Comparison of ENCODE assay signal across 2 cellular contexts in the genomic region with DNA sequence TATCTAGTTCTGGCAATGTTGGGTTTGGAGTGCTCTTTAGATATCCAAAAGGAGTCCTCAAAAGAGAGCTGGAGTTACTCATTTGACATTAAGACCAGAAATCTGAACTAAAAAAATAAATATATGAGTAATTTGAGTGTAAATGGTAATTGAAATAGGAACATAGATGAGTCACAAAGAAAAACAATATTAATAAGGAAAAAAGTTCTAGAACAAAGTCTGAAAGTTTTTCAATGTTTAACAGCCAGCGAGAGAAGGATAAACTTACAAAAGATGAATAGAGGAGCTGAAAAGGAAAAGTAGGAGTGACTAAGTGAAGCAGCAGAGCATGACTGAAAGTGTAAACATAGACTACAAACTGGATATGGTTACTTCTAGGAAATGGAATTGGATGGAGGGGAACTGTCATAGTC.
TF ChIP-seq lines count a peak whose summit lies in the region.

No MANE protein-coding gene starts in this region.

TF ChIP-seq in SK-N-SH, 30 proteins besides CTCF, POLR2A, EP300 and RAD21 (continued from another document):
- TF ChIP-seq GATA2 (CRISPR knock-in tag; IDR thresholded peaks at IDR 0.05) (no peak), TAF1 (IDR thresholded peaks at IDR 0.05; ENCODE audit: borderline replicate concordance, low read depth, low read length) (no peak), MAX (IDR thresholded peaks at IDR 0.05; ENCODE audit: low read depth) (no peak), JUND (IDR thresholded peaks at IDR 0.05) (no peak), NFIC (IDR thresholded peaks at IDR 0.05; ENCODE audit: borderline replicate concordance) (no peak), SIN3A (IDR thresholded peaks at IDR 0.05; ENCODE audit: borderline replicate concordance, low read depth, low read length) (no peak), RXRA (IDR thresholded peaks at IDR 0.05; ENCODE audit: borderline replicate concordance, low read depth) (no peak), ELF1 (IDR thresholded peaks at IDR 0.05) (no peak), IRF3 (IDR thresholded peaks at IDR 0.05; ENCODE audit: low read depth, low read length) (no peak), POLR2AphosphoS5 (IDR thresholded peaks at IDR 0.05; ENCODE audit: low read depth, low read length) (no peak), CHD2 (IDR thresholded peaks at IDR 0.05; ENCODE audit: low read length, partially characterized antibody) (no peak)
- TF ChIP-seq, protein P1, sequence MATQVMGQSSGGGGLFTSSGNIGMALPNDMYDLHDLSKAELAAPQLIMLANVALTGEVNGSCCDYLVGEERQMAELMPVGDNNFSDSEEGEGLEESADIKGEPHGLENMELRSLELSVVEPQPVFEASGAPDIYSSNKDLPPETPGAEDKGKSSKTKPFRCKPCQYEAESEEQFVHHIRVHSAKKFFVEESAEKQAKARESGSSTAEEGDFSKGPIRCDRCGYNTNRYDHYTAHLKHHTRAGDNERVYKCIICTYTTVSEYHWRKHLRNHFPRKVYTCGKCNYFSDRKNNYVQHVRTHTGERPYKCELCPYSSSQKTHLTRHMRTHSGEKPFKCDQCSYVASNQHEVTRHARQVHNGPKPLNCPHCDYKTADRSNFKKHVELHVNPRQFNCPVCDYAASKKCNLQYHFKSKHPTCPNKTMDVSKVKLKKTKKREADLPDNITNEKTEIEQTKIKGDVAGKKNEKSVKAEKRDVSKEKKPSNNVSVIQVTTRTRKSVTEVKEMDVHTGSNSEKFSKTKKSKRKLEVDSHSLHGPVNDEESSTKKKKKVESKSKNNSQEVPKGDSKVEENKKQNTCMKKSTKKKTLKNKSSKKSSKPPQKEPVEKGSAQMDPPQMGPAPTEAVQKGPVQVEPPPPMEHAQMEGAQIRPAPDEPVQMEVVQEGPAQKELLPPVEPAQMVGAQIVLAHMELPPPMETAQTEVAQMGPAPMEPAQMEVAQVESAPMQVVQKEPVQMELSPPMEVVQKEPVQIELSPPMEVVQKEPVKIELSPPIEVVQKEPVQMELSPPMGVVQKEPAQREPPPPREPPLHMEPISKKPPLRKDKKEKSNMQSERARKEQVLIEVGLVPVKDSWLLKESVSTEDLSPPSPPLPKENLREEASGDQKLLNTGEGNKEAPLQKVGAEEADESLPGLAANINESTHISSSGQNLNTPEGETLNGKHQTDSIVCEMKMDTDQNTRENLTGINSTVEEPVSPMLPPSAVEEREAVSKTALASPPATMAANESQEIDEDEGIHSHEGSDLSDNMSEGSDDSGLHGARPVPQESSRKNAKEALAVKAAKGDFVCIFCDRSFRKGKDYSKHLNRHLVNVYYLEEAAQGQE (IDR thresholded peaks at IDR 0.05; ENCODE audit: low read depth, low read length): no peak

TF ChIP-seq in SK-N-SH treated with all-trans-retinoic acid at 6 μM for 48 hours, 23 proteins besides CTCF, POLR2A, EP300 and RAD21 (continued from another document):
- no peak for TF ChIP-seq ARNTL (CRISPR knock-in tag; IDR thresholded peaks at IDR 0.05; ENCODE audit: borderline replicate concordance, low read depth)
- no peak for TF ChIP-seq TOX (CRISPR knock-in tag; IDR thresholded peaks at IDR 0.05; ENCODE audit: borderline replicate concordance)
- no peak for TF ChIP-seq POU6F1 (CRISPR knock-in tag; IDR thresholded peaks at IDR 0.05; ENCODE audit: borderline replicate concordance, low read depth)
- TF ChIP-seq ZFP30 (CRISPR knock-in tag; IDR thresholded peaks at IDR 0.05): no peak
- TF ChIP-seq ZNF70 (CRISPR knock-in tag; IDR thresholded peaks at IDR 0.05): no peak
- TF ChIP-seq ZFP3 (CRISPR knock-in tag; IDR thresholded peaks at IDR 0.05): no peak
- TF ChIP-seq RARB (CRISPR knock-in tag; IDR thresholded peaks at IDR 0.05): no peak
- TF ChIP-seq, protein P2, sequence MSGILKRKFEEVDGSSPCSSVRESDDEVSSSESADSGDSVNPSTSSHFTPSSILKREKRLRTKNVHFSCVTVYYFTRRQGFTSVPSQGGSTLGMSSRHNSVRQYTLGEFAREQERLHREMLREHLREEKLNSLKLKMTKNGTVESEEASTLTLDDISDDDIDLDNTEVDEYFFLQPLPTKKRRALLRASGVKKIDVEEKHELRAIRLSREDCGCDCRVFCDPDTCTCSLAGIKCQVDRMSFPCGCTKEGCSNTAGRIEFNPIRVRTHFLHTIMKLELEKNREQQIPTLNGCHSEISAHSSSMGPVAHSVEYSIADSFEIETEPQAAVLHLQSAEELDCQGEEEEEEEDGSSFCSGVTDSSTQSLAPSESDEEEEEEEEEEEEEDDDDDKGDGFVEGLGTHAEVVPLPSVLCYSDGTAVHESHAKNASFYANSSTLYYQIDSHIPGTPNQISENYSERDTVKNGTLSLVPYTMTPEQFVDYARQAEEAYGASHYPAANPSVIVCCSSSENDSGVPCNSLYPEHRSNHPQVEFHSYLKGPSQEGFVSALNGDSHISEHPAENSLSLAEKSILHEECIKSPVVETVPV (CRISPR knock-in tag; IDR thresholded peaks at IDR 0.05): no peak
- TF ChIP-seq ISL1 (CRISPR knock-in tag; IDR thresholded peaks at IDR 0.05): no peak
- no peak for TF ChIP-seq ZNF8 (CRISPR knock-in tag; IDR thresholded peaks at IDR 0.05)
- no peak for TF ChIP-seq PATZ1 (CRISPR knock-in tag; IDR thresholded peaks at IDR 0.05; ENCODE audit: borderline replicate concordance)
- no peak for TF ChIP-seq CSDC2 (CRISPR knock-in tag; IDR thresholded peaks at IDR 0.05)
